In the genomic region with DNA sequence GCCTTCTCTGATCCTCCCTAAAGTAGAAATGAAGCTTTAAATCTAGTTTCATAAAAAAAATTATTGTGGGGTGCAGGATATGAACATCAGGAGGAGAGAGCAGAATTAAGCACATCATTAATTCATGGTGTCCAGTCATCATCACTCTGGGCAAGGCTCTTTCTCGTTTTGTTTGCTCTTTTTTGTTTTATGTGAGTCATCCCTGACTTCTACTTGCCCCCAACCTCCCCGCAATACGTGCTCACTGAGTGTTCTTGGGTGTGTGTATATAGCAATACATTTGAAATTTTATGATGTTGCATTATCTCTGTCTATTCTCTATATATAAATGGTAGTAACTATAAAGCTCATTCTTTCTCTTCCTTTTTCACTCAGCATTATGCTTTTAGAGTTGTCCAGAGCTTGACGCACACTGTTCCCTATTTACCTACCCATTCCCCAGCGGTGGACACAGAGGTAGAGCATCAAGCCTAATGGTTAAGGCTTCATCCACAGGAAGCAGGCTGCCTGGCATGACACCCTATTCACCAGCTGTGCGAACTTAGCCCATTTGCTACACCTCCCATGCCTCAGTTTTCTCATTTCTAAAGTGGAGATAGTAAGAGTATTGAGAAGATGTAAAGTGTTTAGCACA, we compare ENCODE assay signal across 9 cellular contexts.
A peak's percentile ranks its signal among the peaks of the same experiment; 100 is the strongest.
DNase-seq lines count a peak whose midpoint lies in the region; ATAC-seq and TF ChIP-seq lines count a peak whose summit lies in the region.
"Had no signal": no experiment of that assay in that cellular context is flagged by ENCODE, and none has a peak within 500 bp of the region (broad histone marks: within the 10 kb centered on the region; RNA-seq: fewer than 3 reads in every experiment).

No MANE protein-coding gene starts in this region.

- H3K9ac ChIP-seq in muscle layer of colon (ENCODE audit: low read length) = no peak overlapping the region

- H3K4me1 ChIP-seq in muscle layer of colon (ENCODE audit: insufficient read depth, low read length) = peaks cover 24% of the 10 kb centered on the region

- H3K4me3 ChIP-seq in brain microvascular endothelial cell (ENCODE audit: low read depth, low read length) (no peak overlapping the region), muscle layer of colon (ENCODE audit: low read depth in 1 of 2, low read length in 2 of 2) (no peak overlapping the region)

- H3K27me3 ChIP-seq in brain microvascular endothelial cell (replicated peaks) = no peaks in the 10 kb centered on the region
- no peaks in the 10 kb centered on the region for H3K27me3 ChIP-seq in muscle layer of colon (ENCODE audit: control insufficient read depth in 1 of 2, insufficient read depth in 2 of 2, low read length in 2 of 2)

- DNase-seq in COLO668 (lab: John Stamatoyannopoulos, UW; ENCODE audit: unreplicated experiment) (peak; percentile 12), LoVo (ENCODE audit: low spot score) (peak; percentile 18), brain microvascular endothelial cell (peak; percentile 89), NOMO-1 (lab: John Stamatoyannopoulos, UW; ENCODE audit: unreplicated experiment in 2 of 2) (no peak)
- DNase-seq: NCI-H345 had no signal

- no peaks in the 10 kb centered on the region for H3K9me3 ChIP-seq in muscle layer of colon (ENCODE audit: low read length)

- peak overlapping the region; percentile 82 for H3K27ac ChIP-seq in brain microvascular endothelial cell
- peak overlapping the region; percentile 4 for H3K27ac ChIP-seq in muscle layer of colon (ENCODE audit: low read depth, low read length)

- ATAC-seq in HG02981 (IDR thresholded peaks at IDR 0.05; ENCODE audit: unreplicated experiment) (no peak), HG02798 (IDR thresholded peaks at IDR 0.05; ENCODE audit: poor library complexity, unreplicated experiment) (no peak), GM21737 (IDR thresholded peaks at IDR 0.05; ENCODE audit: unreplicated experiment) (no peak)

- H3K36me3 ChIP-seq in brain microvascular endothelial cell (replicated peaks) (no peaks in the 10 kb centered on the region), muscle layer of colon (ENCODE audit: insufficient read depth, low read length) (no peaks in the 10 kb centered on the region)

- TF ChIP-seq CTCF in brain microvascular endothelial cell (IDR thresholded peaks at IDR 0.05; ENCODE audit: low read depth, low read length, missing control alignments) = no peak

- in situ Hi-C loops in brain microvascular endothelial cell (cut with HindIII; ENCODE audit: low pct_ligation_motif_present, low sequenced_read_pairs) = no loop called here

Comparison
In these comparisons a context has a peak if more than half of its experiments do, and no peak if none do; other contexts are left out.
1. DNase-seq: peak in COLO668 (single experiment), LoVo (single experiment) and brain microvascular endothelial cell (single experiment); none in NOMO-1 (0 of 2).